In the genomic region with DNA sequence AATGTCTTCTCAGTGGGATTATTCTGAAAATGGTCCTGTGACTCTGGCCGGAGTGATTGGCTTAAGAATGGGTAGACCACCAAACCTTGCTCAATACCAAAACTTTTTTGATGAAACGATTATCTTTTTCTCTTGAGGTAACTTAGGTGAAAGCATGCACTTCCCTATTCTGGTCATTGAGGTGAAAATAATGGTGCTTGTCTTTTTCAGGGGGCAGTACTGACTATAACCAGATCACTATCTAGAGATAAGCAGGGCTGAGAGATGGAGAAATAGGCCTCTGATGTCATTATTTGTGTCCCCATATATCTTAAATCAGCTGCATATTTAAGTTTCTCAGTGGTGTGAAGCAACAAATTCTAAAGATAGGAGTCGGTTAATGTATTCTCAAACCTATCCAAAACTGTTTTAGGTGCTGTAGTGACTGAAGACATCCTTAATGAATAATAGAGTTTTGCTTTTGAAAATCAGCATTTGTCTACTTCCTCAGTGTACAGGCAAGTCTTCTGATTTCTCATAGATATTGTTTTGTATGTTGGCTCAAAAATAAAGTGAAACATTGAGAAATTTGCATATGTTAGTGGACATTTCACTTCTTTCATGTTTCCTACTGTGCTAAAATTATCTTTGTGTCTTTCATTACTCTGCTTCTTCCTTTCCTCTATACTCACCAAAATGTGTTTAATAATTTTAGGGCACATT, we compare ENCODE assay signal across 13 cellular contexts.
DNase-seq lines count a peak whose midpoint lies in the region; ATAC-seq lines count a peak whose summit lies in the region.
"Had no signal": no experiment of that assay in that cellular context is flagged by ENCODE, and none has a peak within 500 bp of the region (broad histone marks: within the 10 kb centered on the region; RNA-seq: fewer than 3 reads in every experiment).

No MANE protein-coding gene starts in this region.

- H3K79me1 ChIP-seq in mesenchymal stem cell (replicated peaks; ENCODE audit: low read length, poor library complexity, severe bottlenecking): no peaks in the 10 kb centered on the region

- H2AFZ ChIP-seq in mesenchymal stem cell (ENCODE audit: low read depth, low read length): no peak overlapping the region

- H3K9ac ChIP-seq in mesenchymal stem cell (ENCODE audit: low read length): no peak overlapping the region

- DNase-seq in amniotic epithelial cell (ENCODE audit: low read depth): peak; percentile 7
- no peak for DNase-seq in nucleus accumbens (lab: John Stamatoyannopoulos, UW)
- no peak for DNase-seq in NK-92 (lab: John Stamatoyannopoulos, UW; ENCODE audit: unreplicated experiment)
- no peak for DNase-seq in NCI-H1105 (lab: John Stamatoyannopoulos, UW)
- DNase-seq in mesenchymal stem cell: no peak
- DNase-seq: IMR-90, kidney, natural killer cell, NCI-H2107 had no signal

- no peak overlapping the region for H3K4me3 ChIP-seq in mesenchymal stem cell (ENCODE audit: insufficient read depth in 1 of 2, low read depth in 1 of 2, low read length in 2 of 2)
- H3K4me3 ChIP-seq: smooth muscle cell had no signal

- no peak overlapping the region for H3K4ac ChIP-seq in mesenchymal stem cell (ENCODE audit: low read depth in 1 of 2, low read length in 2 of 2)

- H3K9me3 ChIP-seq in mesenchymal stem cell (ENCODE audit: control insufficient read depth, low read length): peaks cover 2% of the 10 kb centered on the region

- 100% methylated on average over 2 of the region's 3 CpGs for WGBS in mesenchymal stem cell

- no peaks in the 10 kb centered on the region for H3K36me3 ChIP-seq in mesenchymal stem cell (ENCODE audit: control insufficient read depth in 1 of 2, insufficient read depth in 2 of 2, low read depth in 1 of 2, low read length in 2 of 2)

- no peak overlapping the region for H3K23ac ChIP-seq in mesenchymal stem cell (ENCODE audit: low read length in 2 of 2)

- no peaks in the 10 kb centered on the region for H3K4me1 ChIP-seq in mesenchymal stem cell (ENCODE audit: control insufficient read depth, insufficient read depth, low read depth, low read length)

- H2BK120ac ChIP-seq in mesenchymal stem cell (ENCODE audit: low read depth, low read length): no peak overlapping the region

- H2BK5ac ChIP-seq in mesenchymal stem cell (ENCODE audit: low read depth, low read length, poor library complexity, severe bottlenecking): no peak overlapping the region

- H3K14ac ChIP-seq in mesenchymal stem cell (ENCODE audit: low read length in 2 of 2): no peak overlapping the region

- no peak overlapping the region for H4K91ac ChIP-seq in mesenchymal stem cell (ENCODE audit: low read length)

- H3K27me3 ChIP-seq in mesenchymal stem cell (ENCODE audit: control insufficient read depth in 1 of 2, insufficient read depth in 1 of 2, low read length in 2 of 2): no peaks in the 10 kb centered on the region

- H3K18ac ChIP-seq in mesenchymal stem cell (ENCODE audit: low read depth in 1 of 2, low read length in 2 of 2): no peak overlapping the region

- no peak overlapping the region for H4K8ac ChIP-seq in mesenchymal stem cell (ENCODE audit: low read length)

- H2BK15ac ChIP-seq in mesenchymal stem cell (ENCODE audit: low read depth, poor library complexity, severe bottlenecking): no peak overlapping the region

- H3K4me2 ChIP-seq in mesenchymal stem cell (ENCODE audit: low read length, poor library complexity, severe bottlenecking): no peak overlapping the region
- H3K4me2 ChIP-seq: smooth muscle cell had no signal

- peak; percentile 85 for ATAC-seq in GM18868 (IDR thresholded peaks at IDR 0.05; ENCODE audit: unreplicated experiment)
- peak; percentile 88 for ATAC-seq in GM21529 (IDR thresholded peaks at IDR 0.05; ENCODE audit: unreplicated experiment)
- ATAC-seq in HG03095 (IDR thresholded peaks at IDR 0.05; ENCODE audit: unreplicated experiment): peak; percentile 92
- ATAC-seq: natural killer cell had no signal

- no peak overlapping the region for H2AK5ac ChIP-seq in mesenchymal stem cell (ENCODE audit: low read length, severe bottlenecking)

- no peak overlapping the region for H2BK12ac ChIP-seq in mesenchymal stem cell (ENCODE audit: low read length in 2 of 2)

- H3K27ac ChIP-seq in mesenchymal stem cell (ENCODE audit: low read length, poor library complexity, severe bottlenecking): no peak overlapping the region
